Comparison of ENCODE assay signal across 1 cellular context in the genomic region with DNA sequence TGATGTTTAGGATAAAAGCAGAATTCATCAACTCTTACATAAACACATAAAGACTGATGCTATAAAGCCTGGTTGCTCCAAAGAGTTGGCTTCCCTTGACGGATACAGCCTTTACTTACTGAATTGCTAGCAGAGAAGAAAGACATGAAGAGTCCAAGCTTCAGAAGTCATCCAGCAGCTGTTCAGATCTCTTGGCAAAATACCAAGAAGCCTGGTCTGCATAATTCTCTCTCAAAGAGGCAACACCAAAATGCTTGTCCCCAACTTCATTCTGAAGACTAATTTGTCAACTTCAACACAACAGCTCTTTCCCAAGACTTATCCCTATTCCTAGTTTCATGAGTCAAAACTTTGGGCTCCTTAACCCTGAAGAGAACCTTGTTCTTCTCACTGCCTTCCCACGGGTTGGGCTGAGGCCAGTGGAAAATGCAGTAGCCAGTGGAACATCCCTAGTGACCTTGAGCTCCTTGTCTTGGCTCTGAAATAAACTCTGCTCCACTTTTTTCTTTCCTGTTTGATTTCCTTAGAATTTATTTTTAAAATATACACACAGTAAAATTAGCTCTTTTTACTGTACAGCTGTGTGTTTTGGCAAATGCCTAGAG.
TF ChIP-seq lines count a peak whose summit lies in the region.

No MANE protein-coding gene starts in this region.

TF ChIP-seq in K562, 482 proteins besides CTCF, POLR2A, EP300 and RAD21 (continued from another document):
- TF ChIP-seq, protein P1, sequence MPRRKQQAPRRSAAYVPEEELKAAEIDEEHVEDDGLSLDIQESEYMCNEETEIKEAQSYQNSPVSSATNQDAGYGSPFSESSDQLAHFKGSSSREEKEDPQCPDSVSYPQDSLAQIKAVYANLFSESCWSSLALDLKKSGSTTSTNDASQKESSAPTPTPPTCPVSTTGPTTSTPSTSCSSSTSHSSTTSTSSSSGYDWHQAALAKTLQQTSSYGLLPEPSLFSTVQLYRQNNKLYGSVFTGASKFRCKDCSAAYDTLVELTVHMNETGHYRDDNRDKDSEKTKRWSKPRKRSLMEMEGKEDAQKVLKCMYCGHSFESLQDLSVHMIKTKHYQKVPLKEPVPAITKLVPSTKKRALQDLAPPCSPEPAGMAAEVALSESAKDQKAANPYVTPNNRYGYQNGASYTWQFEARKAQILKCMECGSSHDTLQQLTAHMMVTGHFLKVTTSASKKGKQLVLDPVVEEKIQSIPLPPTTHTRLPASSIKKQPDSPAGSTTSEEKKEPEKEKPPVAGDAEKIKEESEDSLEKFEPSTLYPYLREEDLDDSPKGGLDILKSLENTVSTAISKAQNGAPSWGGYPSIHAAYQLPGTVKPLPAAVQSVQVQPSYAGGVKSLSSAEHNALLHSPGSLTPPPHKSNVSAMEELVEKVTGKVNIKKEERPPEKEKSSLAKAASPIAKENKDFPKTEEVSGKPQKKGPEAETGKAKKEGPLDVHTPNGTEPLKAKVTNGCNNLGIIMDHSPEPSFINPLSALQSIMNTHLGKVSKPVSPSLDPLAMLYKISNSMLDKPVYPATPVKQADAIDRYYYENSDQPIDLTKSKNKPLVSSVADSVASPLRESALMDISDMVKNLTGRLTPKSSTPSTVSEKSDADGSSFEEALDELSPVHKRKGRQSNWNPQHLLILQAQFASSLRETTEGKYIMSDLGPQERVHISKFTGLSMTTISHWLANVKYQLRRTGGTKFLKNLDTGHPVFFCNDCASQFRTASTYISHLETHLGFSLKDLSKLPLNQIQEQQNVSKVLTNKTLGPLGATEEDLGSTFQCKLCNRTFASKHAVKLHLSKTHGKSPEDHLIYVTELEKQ (CRISPR knock-in tag; IDR thresholded peaks at IDR 0.05) = no peak
TF ChIP-seq in K562: peak in this region for 1.
